In genomic region chr4:179095585-179096228, GRCh38 we compare ENCODE assay signal across 10 cellular contexts.
DNase-seq lines count a peak whose midpoint lies in the region; ATAC-seq lines count a peak whose summit lies in the region.
"Had no signal": no experiment of that assay in that cellular context is flagged by ENCODE, and none has a peak within 500 bp of the region (broad histone marks: within the 10 kb centered on the region; RNA-seq: fewer than 3 reads in every experiment).

No MANE protein-coding gene starts in this region.

- no peaks in the 10 kb centered on the region for H3K36me3 ChIP-seq in SJCRH30

- no peak overlapping the region for H3K27ac ChIP-seq in SJCRH30
- no peak overlapping the region for H3K27ac ChIP-seq in right cardiac atrium (ENCODE audit: low read length)

- ATAC-seq in HG03342 (IDR thresholded peaks at IDR 0.05; ENCODE audit: unreplicated experiment) (no peak), HG03439 (IDR thresholded peaks at IDR 0.05; ENCODE audit: unreplicated experiment) (no peak), right cardiac atrium (no peak)

- H3K4me3 ChIP-seq in SJCRH30 (no peak overlapping the region), right cardiac atrium (ENCODE audit: low read length) (no peak overlapping the region)

- 18% methylated on average over 4 of the region's 4 CpGs for WGBS in right cardiac atrium

- H3K27me3 ChIP-seq in SJCRH30 (no peaks in the 10 kb centered on the region), right cardiac atrium (ENCODE audit: control insufficient read depth, insufficient read depth) (no peaks in the 10 kb centered on the region)

- DNase-seq in stimulated activated CD4-positive, alpha-beta T cell treated with anti-CD3 and anti-CD28 coated beads, Interleukin-15, amount 100 ng/mL, for 24 hours: peak; percentile 2
- DNase-seq in stimulated activated CD4-positive, alpha-beta T cell treated with anti-CD3 and anti-CD28 coated beads, Interleukin-4, amount 100 ng/mL, for 1 hour: no peak
- DNase-seq in SJCRH30 (peak; percentile 9 to 55), foreskin melanocyte (peak; percentile 4), right cardiac atrium (no peak), NCI-H2107 (lab: John Stamatoyannopoulos, UW) (no peak)
- DNase-seq: NCI-H1092; NK-92 treated with Interleukin-12 subunit alpha and Interleukin-12 subunit beta, amount 100 ng/mL, for 24 hours had no signal

- H3K9me3 ChIP-seq in SJCRH30 (replicated peaks): no peaks in the 10 kb centered on the region
- no peaks in the 10 kb centered on the region for H3K9me3 ChIP-seq in right cardiac atrium (ENCODE audit: control insufficient read depth, low read length)

- intact Hi-C loops in right cardiac atrium (cut with DNase I): no loop called here

- no peaks in the 10 kb centered on the region for H3K4me1 ChIP-seq in SJCRH30
- H3K4me1 ChIP-seq in right cardiac atrium (ENCODE audit: control insufficient read depth, insufficient read depth, low read length): no peaks in the 10 kb centered on the region

Comparison
In these comparisons a context has a peak if more than half of its experiments do, and no peak if none do; other contexts are left out.
1. DNase-seq: peak in stimulated activated CD4-positive, alpha-beta T cell treated with anti-CD3 and anti-CD28 coated beads, Interleukin-15, amount 100 ng/mL, for 24 hours (single experiment), SJCRH30 (2 of 2) and foreskin melanocyte (single experiment); none in stimulated activated CD4-positive, alpha-beta T cell treated with anti-CD3 and anti-CD28 coated beads, Interleukin-4, amount 100 ng/mL, for 1 hour (single experiment), right cardiac atrium (0 of 3) and NCI-H2107 (single experiment).